ENCODE assay signal across 1 cellular context in genomic region chr10:22514414-22514758, GRCh38.
TF ChIP-seq lines count a peak whose summit lies in the region.

No MANE protein-coding gene starts in this region.

TF ChIP-seq in K562, 482 proteins besides CTCF, POLR2A, EP300 and RAD21 (continued from another document):
- 0 out of 2 replicates have a peak, but pooled peaks have one; percentile 41 for TF ChIP-seq ZNF395 (CRISPR knock-in tag; IDR thresholded peaks at IDR 0.05)
